Comparison of ENCODE assay signal across 8 cellular contexts in the genomic region with DNA sequence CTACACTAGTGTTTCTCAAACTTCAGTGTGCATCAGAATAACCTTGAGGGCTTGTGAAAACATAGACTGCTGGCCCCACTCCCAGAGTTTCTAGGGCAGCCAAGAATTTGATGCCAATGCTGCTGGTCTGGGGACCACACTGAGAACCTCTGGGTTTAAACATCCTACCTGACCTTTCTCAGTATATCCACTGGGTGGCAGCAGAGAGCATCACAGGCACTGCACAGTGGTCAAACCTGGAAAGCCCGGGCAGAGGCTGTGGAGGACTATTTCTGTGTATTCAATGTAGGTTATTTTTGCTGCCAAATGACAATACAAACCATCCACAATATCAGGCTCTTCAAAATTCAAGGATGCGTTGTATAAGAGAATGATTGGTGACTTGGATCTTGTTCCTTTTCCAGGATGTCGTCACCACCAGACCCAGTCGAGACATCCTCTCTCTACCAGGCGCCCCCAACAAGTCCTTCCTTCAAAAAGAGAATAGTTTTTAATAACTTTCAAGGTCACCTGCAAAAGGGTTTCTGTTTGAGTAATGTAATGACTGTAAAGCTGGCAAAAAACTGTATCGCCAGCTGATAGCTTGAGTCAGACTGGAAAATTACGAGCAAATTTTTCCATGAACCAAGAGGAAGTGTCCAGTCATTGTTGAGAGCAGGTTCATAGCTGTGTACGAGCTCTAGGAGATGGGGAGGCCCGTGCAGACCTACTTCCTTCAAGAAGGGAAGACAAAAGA. TPM values are rescaled to one million over a fixed set of nuclear protein-coding genes. Genes with fewer than 3 reads are reported as not detected.
DNase-seq lines count a peak whose midpoint lies in the region; ATAC-seq and TF ChIP-seq lines count a peak whose summit lies in the region.

No MANE protein-coding gene starts in this region.

- H3K9me2 ChIP-seq in OCI-LY7 (ENCODE audit: insufficient read depth, low read length) = no peaks in the 10 kb centered on the region

- CTCF ChIA-PET in OCI-LY7 (lab: Charles Lee; ENCODE audit: unreplicated experiment) = no interaction called here

- intact Hi-C loops in OCI-LY7 (cut with micrococcal nuclease; ENCODE audit: unreplicated experiment) = loop anchor here (5.0 kb wide), 1 partner anchor 301 kb away; no protein-coding TSS in a partner anchor
- intact Hi-C loops in stomach (cut with DNase I; ENCODE audit: low total_unique reads) = loop anchor here (10.0 kb wide), 1 partner anchor 54 kb away; no protein-coding TSS in a partner anchor

- peak; percentile 16 for TF ChIP-seq POLR2A in erythroblast (IDR thresholded peaks at IDR 0.05; ENCODE audit: low read length)
- TF ChIP-seq POLR2A in stomach (IDR thresholded peaks at IDR 0.05) = no peak

- H3K4me1 Mint-ChIP-seq in natural killer cell treated with Interleukin-12 subunit alpha and Interleukin-12 subunit beta and Interleukin-15 and Interleukin-18, amount 100 ng/mL, for 72 hours (ENCODE audit: low read depth in 2 of 2) = peaks cover 5 to 11% of the 10 kb centered on the region in 2 donors

- H3K27me3 ChIP-seq in stomach = no peaks in the 10 kb centered on the region

- H3K27me3 Mint-ChIP-seq in natural killer cell treated with Interleukin-12 subunit alpha and Interleukin-12 subunit beta and Interleukin-15 and Interleukin-18, amount 100 ng/mL, for 72 hours = peaks cover 29 to 37% of the 10 kb centered on the region in 2 donors

- H2AFZ ChIP-seq in OCI-LY7 (ENCODE audit: low read length) = peak overlapping the region; percentile 81

- ATAC-seq in GM21515 (IDR thresholded peaks at IDR 0.05; ENCODE audit: unreplicated experiment) = peak; percentile 68
- peak; percentile 81 to 85 for ATAC-seq in natural killer cell treated with Interleukin-12 subunit alpha and Interleukin-12 subunit beta and Interleukin-15 and Interleukin-18, amount 100 ng/mL, for 72 hours

- H3K9me3 ChIP-seq in OCI-LY7 (ENCODE audit: low read length) (no peaks in the 10 kb centered on the region), stomach (no peaks in the 10 kb centered on the region)

- POLR2A ChIA-PET in OCI-LY7 (lab: Charles Lee) = no interaction called here

- no TSS peak for BruUV-seq in OCI-LY7 (replicated peaks; lab: Mats Ljungman, UMichigan)

- peak overlapping the region; percentile 48 for H3K4me2 ChIP-seq in OCI-LY7 (ENCODE audit: low read length)

- H3K79me2 ChIP-seq in OCI-LY7 (ENCODE audit: insufficient read depth, low read depth, low read length) = no peaks in the 10 kb centered on the region

- H3K4me1 ChIP-seq in OCI-LY7 (ENCODE audit: insufficient read depth, low read length, poor library complexity, severe bottlenecking) (peaks cover 11% of the 10 kb centered on the region), stomach (peaks cover 6 to 26% (median 18%) of the 10 kb centered on the region in 4 donors)

- WGBS in stomach, 5 donors = 32 to 42% (median 36%) methylated on average over 9 of the region's 9 CpGs

- DNase-seq in DMS79 (lab: John Stamatoyannopoulos, UW) (peak; percentile 5), HUDEP-2 (lab: John Stamatoyannopoulos, UW; ENCODE audit: unreplicated experiment in 76 of 76) (peak in 59 of 76 experiments; percentile 2 to 74 (median 27)), OCI-LY7 (ENCODE audit: low spot score) (peak; percentile 72), activated T-cell treated with anti-CD3 and anti-CD28 coated beads for 24 hours (ENCODE audit: low read depth) (peak; percentile 54), erythroblast (lab: John Stamatoyannopoulos, UW) (peak; percentile 51 to 70), stomach (peak; percentile 87)
- peak; percentile 84 for DNase-seq in natural killer cell treated with Interleukin-12 subunit alpha and Interleukin-12 subunit beta and Interleukin-15 and Interleukin-18, amount 100 ng/mL, for 72 hours (ENCODE audit: low spot score)

- TF ChIP-seq CTCF in OCI-LY7 (conservative IDR thresholded peaks at IDR 0.05; ENCODE audit: low read length) (peak; percentile 93), stomach (IDR thresholded peaks at IDR 0.05) (peak in 6 of 7 experiments; percentile 46 to 94 (median 88))

- TF ChIP-seq EP300 in stomach (IDR thresholded peaks at IDR 0.05) = no peak

- no peak overlapping the region for H3K4me3 Mint-ChIP-seq in natural killer cell treated with Interleukin-12 subunit alpha and Interleukin-12 subunit beta and Interleukin-15 and Interleukin-18, amount 100 ng/mL, for 72 hours

- no peaks in the 10 kb centered on the region for H3K36me3 ChIP-seq in OCI-LY7 (ENCODE audit: insufficient read depth, low read length)
- no peaks in the 10 kb centered on the region for H3K36me3 ChIP-seq in stomach

- no peak overlapping the region for H3K4me3 ChIP-seq in OCI-LY7 (ENCODE audit: low read depth, low read length, poor library complexity, severe bottlenecking)
- H3K4me3 ChIP-seq in stomach = no peak overlapping the region

- H3K27ac ChIP-seq in OCI-LY7 (ENCODE audit: low read depth, low read length, poor library complexity, severe bottlenecking) = no peak overlapping the region
- H3K27ac ChIP-seq in stomach = peak overlapping the region in 4 of 5 donors; percentile 4 to 37 (median 32)

- H3K9me3 Mint-ChIP-seq in natural killer cell treated with Interleukin-12 subunit alpha and Interleukin-12 subunit beta and Interleukin-15 and Interleukin-18, amount 100 ng/mL, for 72 hours = no peaks in the 10 kb centered on the region

- no peaks in the 10 kb centered on the region for H3K36me3 Mint-ChIP-seq in natural killer cell treated with Interleukin-12 subunit alpha and Interleukin-12 subunit beta and Interleukin-15 and Interleukin-18, amount 100 ng/mL, for 72 hours

- H4K20me1 ChIP-seq in OCI-LY7 (ENCODE audit: insufficient read depth, low read length) = no peaks in the 10 kb centered on the region

- H3K27ac Mint-ChIP-seq in natural killer cell treated with Interleukin-12 subunit alpha and Interleukin-12 subunit beta and Interleukin-15 and Interleukin-18, amount 100 ng/mL, for 72 hours = no peak overlapping the region

RNA-seq across cellular contexts. Expression of a gene that starts 30.6 kb away (rescaled TPM):
- total RNA-seq in OCI-LY7 (2014; rRNA removed; shearing (Covaris generic)) = not detected in 2 replicates
- not detected in 2 replicates for total RNA-seq in OCI-LY7 (2022)
- total RNA-seq in natural killer cell treated with Interleukin-12 subunit alpha and Interleukin-12 subunit beta and Interleukin-15 and Interleukin-18, amount 100 ng/mL, for 72 hours = not detected
- 10 to 100 TPM in 4 of 5 donors, not detected in 1; 15.2 to 59.8 (median 33.2) TPM for total RNA-seq in stomach
- 10 to 100 TPM in 2 of 3 donors, 1 to 10 TPM in 1; 9.4 to 31.3 (median 13.5) TPM for polyA plus RNA-seq in stomach

Comparison
In these comparisons a context has a peak if more than half of its experiments do, and no peak if none do; other contexts are left out.
1. DNase-seq: peak in every context shown above with its lines; median percentile 87 in stomach; 84 in natural killer cell treated with Interleukin-12 subunit alpha and Interleukin-12 subunit beta and Interleukin-15 and Interleukin-18, amount 100 ng/mL, for 72 hours; 72 in OCI-LY7; 60 in erythroblast; 54 in activated T-cell treated with anti-CD3 and anti-CD28 coated beads for 24 hours; 27 in HUDEP-2; 5 in DMS79.